ENCODE assay signal across 13 cellular contexts in the genomic region with DNA sequence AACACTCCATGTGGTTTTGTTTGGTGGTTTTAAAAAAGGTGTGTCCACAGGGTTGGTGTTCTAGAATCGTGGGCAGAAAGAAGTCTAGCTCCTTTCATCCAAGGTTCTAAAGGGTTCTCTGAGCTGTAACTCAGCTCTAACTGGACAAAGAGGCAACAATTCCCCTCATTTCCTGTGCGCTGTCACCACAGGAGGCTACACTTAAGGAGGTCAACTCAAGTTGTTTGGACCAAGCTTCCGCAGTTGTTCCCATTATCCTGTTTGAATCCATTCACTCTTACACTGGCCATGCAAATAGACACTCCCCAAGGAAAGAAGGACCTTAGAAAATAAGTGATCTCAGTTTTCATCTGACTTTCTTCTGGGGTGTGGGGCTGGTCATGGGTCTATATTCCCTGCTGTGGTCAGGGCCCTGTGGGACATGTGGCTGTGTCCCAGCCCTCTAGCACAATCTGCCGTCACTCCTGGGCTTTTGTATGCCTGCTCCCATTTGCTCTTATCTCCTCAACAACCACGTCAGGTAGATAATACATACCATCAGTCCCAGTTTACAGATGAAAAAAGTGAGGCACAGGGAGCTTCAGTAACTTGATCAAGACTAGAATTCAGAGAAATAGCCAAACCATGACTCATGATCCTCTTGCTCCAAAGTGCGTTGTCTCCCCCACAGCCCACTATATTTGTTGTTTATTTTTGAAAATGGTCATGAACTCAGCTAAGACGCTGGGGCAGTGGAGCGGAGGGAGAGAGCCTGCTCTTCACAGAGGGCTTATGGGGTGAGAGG.
DNase-seq lines count a peak whose midpoint lies in the region; ATAC-seq and TF ChIP-seq lines count a peak whose summit lies in the region.
"Had no signal": no experiment of that assay in that cellular context is flagged by ENCODE, and none has a peak within 500 bp of the region (broad histone marks: within the 10 kb centered on the region; RNA-seq: fewer than 3 reads in every experiment).

No MANE protein-coding gene starts in this region.

- H3K4me1 Mint-ChIP-seq in dendritic cell treated with granulocyte-macrophage colony-stimulating factor and Interleukin-4, amounts not matched to agents 40 ng/mL and 50 ng/mL, for 4 days (ENCODE audit: low read depth) = peaks cover 35% of the 10 kb centered on the region
- H3K4me1 Mint-ChIP-seq in CD8-positive, alpha-beta memory T cell = no peaks in the 10 kb centered on the region
- H3K4me1 Mint-ChIP-seq in CD4-positive, alpha-beta T cell (ENCODE audit: low read depth) = no peaks in the 10 kb centered on the region
- H3K4me1 Mint-ChIP-seq: activated naive CD4-positive, alpha-beta T cell treated with anti-CD3 and anti-CD28 coated beads, Interleukin-2, amount 50 U/mL, for 24 hours had no signal

- no peaks in the 10 kb centered on the region for H3K36me3 Mint-ChIP-seq in dendritic cell treated with granulocyte-macrophage colony-stimulating factor and Interleukin-4, amounts not matched to agents 40 ng/mL and 50 ng/mL, for 4 days (ENCODE audit: low read depth)
- H3K36me3 Mint-ChIP-seq in CD8-positive, alpha-beta memory T cell = peaks cover 0 to 9% (median 2%) of the 10 kb centered on the region in 3 donors
- no peaks in the 10 kb centered on the region for H3K36me3 Mint-ChIP-seq in CD4-positive, alpha-beta T cell (ENCODE audit: low read depth)
- H3K36me3 Mint-ChIP-seq: activated naive CD4-positive, alpha-beta T cell treated with anti-CD3 and anti-CD28 coated beads, Interleukin-2, amount 50 U/mL, for 24 hours had no signal

- intact Hi-C loops in dendritic cell treated with granulocyte-macrophage colony-stimulating factor and Interleukin-4, amounts not matched to agents 40 ng/mL and 50 ng/mL, for 4 days (cut with micrococcal nuclease) = no loop called here
- intact Hi-C loops in uterus (cut with DNase I; ENCODE audit: low total_unique reads) = no loop called here
- intact Hi-C loops in CD4-positive, alpha-beta T cell (cut with DNase I, micrococcal nuclease) = no loop called here

- H3K27me3 ChIP-seq in mucosa of stomach (ENCODE audit: control insufficient read depth, insufficient read depth, low read length) = no peaks in the 10 kb centered on the region
- H3K27me3 ChIP-seq in uterus = no peaks in the 10 kb centered on the region
- no peaks in the 10 kb centered on the region for H3K27me3 ChIP-seq in CD8-positive, alpha-beta memory T cell (ENCODE audit: insufficient read depth, low read length, poor library complexity, severe bottlenecking)
- no peaks in the 10 kb centered on the region for H3K27me3 ChIP-seq in CD4-positive, alpha-beta T cell (ENCODE audit: control insufficient read depth, insufficient read depth, low read length)

- H3K4me3 Mint-ChIP-seq in dendritic cell treated with granulocyte-macrophage colony-stimulating factor and Interleukin-4, amounts not matched to agents 40 ng/mL and 50 ng/mL, for 4 days = no peak overlapping the region
- H3K4me3 Mint-ChIP-seq in CD8-positive, alpha-beta memory T cell = no peak overlapping the region
- no peak overlapping the region for H3K4me3 Mint-ChIP-seq in CD4-positive, alpha-beta T cell
- H3K4me3 Mint-ChIP-seq: activated naive CD4-positive, alpha-beta T cell treated with anti-CD3 and anti-CD28 coated beads, Interleukin-2, amount 50 U/mL, for 24 hours; natural killer cell treated with Interleukin-12 subunit alpha and Interleukin-12 subunit beta and Interleukin-15 and Interleukin-18, amount 100 ng/mL, for 72 hours had no signal

- H3K27ac Mint-ChIP-seq in dendritic cell treated with granulocyte-macrophage colony-stimulating factor and Interleukin-4, amounts not matched to agents 40 ng/mL and 50 ng/mL, for 4 days = peak overlapping the region; percentile 1
- H3K27ac Mint-ChIP-seq in CD8-positive, alpha-beta memory T cell = no peak overlapping the region
- H3K27ac Mint-ChIP-seq in CD4-positive, alpha-beta T cell = no peak overlapping the region
- H3K27ac Mint-ChIP-seq: activated naive CD4-positive, alpha-beta T cell treated with anti-CD3 and anti-CD28 coated beads, Interleukin-2, amount 50 U/mL, for 24 hours; natural killer cell treated with Interleukin-12 subunit alpha and Interleukin-12 subunit beta and Interleukin-15 and Interleukin-18, amount 100 ng/mL, for 72 hours had no signal

- CTCF ChIA-PET in CD8-positive, alpha-beta memory T cell (lab: Charles Lee) = interaction anchor here (1.0 kb wide), 1 partner anchor 13 kb away, joined by 3 read pairs; no protein-coding TSS in a partner anchor
- CTCF ChIA-PET in CD4-positive, alpha-beta T cell (lab: Charles Lee) = no interaction called here

- H3K9me3 Mint-ChIP-seq in dendritic cell treated with granulocyte-macrophage colony-stimulating factor and Interleukin-4, amounts not matched to agents 40 ng/mL and 50 ng/mL, for 4 days = peaks cover 11% of the 10 kb centered on the region
- H3K9me3 Mint-ChIP-seq in CD8-positive, alpha-beta memory T cell = peaks cover 2 to 11% (median 5%) of the 10 kb centered on the region in 5 donors
- peaks cover 8% of the 10 kb centered on the region for H3K9me3 Mint-ChIP-seq in CD4-positive, alpha-beta T cell
- H3K9me3 Mint-ChIP-seq: natural killer cell treated with Interleukin-12 subunit alpha and Interleukin-12 subunit beta and Interleukin-15 and Interleukin-18, amount 100 ng/mL, for 72 hours had no signal

- no peak for TF ChIP-seq POLR2A in uterus (IDR thresholded peaks at IDR 0.05)

- POLR2A ChIA-PET in CD8-positive, alpha-beta memory T cell (lab: Charles Lee) = no interaction called here
- POLR2A ChIA-PET in CD4-positive, alpha-beta T cell (lab: Charles Lee) = no interaction called here

- no peak for TF ChIP-seq CTCF in uterus (IDR thresholded peaks at IDR 0.05)
- no peak for TF ChIP-seq CTCF in CD4-positive, alpha-beta T cell (IDR thresholded peaks at IDR 0.05)

- peak; percentile 19 for DNase-seq in activated CD8-positive, alpha-beta memory T cell treated with anti-CD3 and anti-CD28 coated beads for 24 hours
- DNase-seq in activated CD8-positive, alpha-beta memory T cell treated with anti-CD3 and anti-CD28 coated beads, Interleukin-2, amount 50 U/mL, for 48 hours = no peak
- DNase-seq in uterus (no peak), NCI-H345 (lab: John Stamatoyannopoulos, UW) (no peak)
- DNase-seq in CD8-positive, alpha-beta memory T cell = no peak
- no peak for DNase-seq in CD4-positive, alpha-beta T cell
- DNase-seq: activated CD4-positive, alpha-beta T cell treated with anti-CD3 and anti-CD28 coated beads for 4 hours; effector CD4-positive, alpha-beta T cell; NCI-H1092 had no signal

- peak overlapping the region; percentile 4 for H3K9ac ChIP-seq in mucosa of stomach (ENCODE audit: low read length)

- H3K27ac ChIP-seq in uterus = peak overlapping the region; percentile 69 to 74
- H3K27ac ChIP-seq in CD8-positive, alpha-beta memory T cell (ENCODE audit: low read depth, low read length) = no peak overlapping the region
- H3K27ac ChIP-seq in CD4-positive, alpha-beta T cell (ENCODE audit: low read depth, low read length) = no peak overlapping the region

- ATAC-seq in CD4-positive, alpha-beta T cell (ENCODE audit: poor library complexity) = no peak

- H3K4me1 ChIP-seq in mucosa of stomach (ENCODE audit: control insufficient read depth, insufficient read depth, low read length) (peaks cover 66% of the 10 kb centered on the region), uterus (peaks cover 0 to 5% of the 10 kb centered on the region in 2 donors)
- H3K4me1 ChIP-seq in CD8-positive, alpha-beta memory T cell (ENCODE audit: insufficient read depth, low read length) = no peaks in the 10 kb centered on the region

- no peaks in the 10 kb centered on the region for H3K27me3 Mint-ChIP-seq in dendritic cell treated with granulocyte-macrophage colony-stimulating factor and Interleukin-4, amounts not matched to agents 40 ng/mL and 50 ng/mL, for 4 days
- H3K27me3 Mint-ChIP-seq in CD8-positive, alpha-beta memory T cell = peaks cover 7 to 8% of the 10 kb centered on the region in 2 donors
- no peaks in the 10 kb centered on the region for H3K27me3 Mint-ChIP-seq in CD4-positive, alpha-beta T cell
- H3K27me3 Mint-ChIP-seq: activated naive CD4-positive, alpha-beta T cell treated with anti-CD3 and anti-CD28 coated beads, Interleukin-2, amount 50 U/mL, for 24 hours had no signal

- no peaks in the 10 kb centered on the region for H3K36me3 ChIP-seq in mucosa of stomach (ENCODE audit: control insufficient read depth, insufficient read depth, low read length)
- no peaks in the 10 kb centered on the region for H3K36me3 ChIP-seq in uterus
- H3K36me3 ChIP-seq in CD8-positive, alpha-beta memory T cell (ENCODE audit: insufficient read depth, low read length) = no peaks in the 10 kb centered on the region

- no peaks in the 10 kb centered on the region for H3K9me3 ChIP-seq in mucosa of stomach (ENCODE audit: control insufficient read depth, low read length)
- H3K9me3 ChIP-seq in uterus = no peaks in the 10 kb centered on the region
- no peaks in the 10 kb centered on the region for H3K9me3 ChIP-seq in CD8-positive, alpha-beta memory T cell (ENCODE audit: low read length)
- peaks cover 7% of the 10 kb centered on the region for H3K9me3 ChIP-seq in CD4-positive, alpha-beta T cell (ENCODE audit: control insufficient read depth, low read length)

- no peak overlapping the region for H3K4me3 ChIP-seq in mucosa of stomach (ENCODE audit: low read length)
- no peak overlapping the region for H3K4me3 ChIP-seq in uterus
- no peak overlapping the region for H3K4me3 ChIP-seq in CD8-positive, alpha-beta memory T cell (ENCODE audit: low read length)

Comparison
In these comparisons a context has a peak if more than half of its experiments do, and no peak if none do; other contexts are left out.
1. H3K27ac ChIP-seq: peak in uterus (2 of 2); none in CD8-positive, alpha-beta memory T cell (single experiment) and CD4-positive, alpha-beta T cell (single experiment).